17 cellular contexts compared by ENCODE assay signal in the genomic region with DNA sequence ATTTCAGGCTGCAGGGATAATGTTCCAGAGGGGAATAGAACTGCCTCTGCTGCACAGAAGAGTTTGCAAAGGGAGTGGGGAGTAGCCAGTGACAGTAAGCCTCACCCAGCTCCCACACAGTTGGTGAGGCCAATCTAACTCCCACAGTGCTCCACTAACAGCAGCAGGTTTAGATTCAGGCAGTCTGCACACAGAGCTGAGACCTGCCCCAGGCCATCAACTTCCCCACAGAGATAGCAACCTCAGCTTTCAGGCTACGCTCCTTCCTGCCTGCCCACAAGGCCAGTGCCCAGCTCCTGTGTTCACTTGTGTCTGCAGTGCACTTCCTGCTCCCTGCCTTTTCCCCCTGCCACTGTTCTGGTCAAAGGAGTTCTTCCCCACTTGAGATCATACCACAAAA.
"Had no signal": no experiment of that assay in that cellular context is flagged by ENCODE, and none has a peak within 500 bp of the region (broad histone marks: within the 10 kb centered on the region; RNA-seq: fewer than 3 reads in every experiment).

No MANE protein-coding gene starts in this region.

- H3K27me3 ChIP-seq: ovary, suprapubic skin had no signal

- H3K36me3 Mint-ChIP-seq: memory B cell, naive B cell had no signal

- DNase-seq: activated CD4-positive, alpha-beta T cell treated with anti-CD3 and anti-CD28 coated beads, Interleukin-2, amount 10 ng/mL, durations not matched to agents 7 days and 5 days; activated CD8-positive, alpha-beta T cell treated with anti-CD3 and anti-CD28 coated beads, Interleukin-2, amount 10 ng/mL, durations not matched to agents 7 days and 5 days; activated naive CD4-positive, alpha-beta T cell treated with anti-CD3 and anti-CD28 coated beads for 36 hours; activated T-cell treated with anti-CD3 and anti-CD28 coated beads, Interleukin-2, amount 50 U/mL, for 24 hours; effector CD4-positive, alpha-beta T cell; hypothalamus; left ventricle myocardium superior; mucosa of descending colon; naive B cell; ovary; psoas muscle; right cardiac atrium; stimulated activated naive CD8-positive, alpha-beta T cell treated with anti-CD3 and anti-CD28 coated beads, Interleukin-15, amount 100 ng/mL, for 72 hours had no signal

- H3K4me3 Mint-ChIP-seq: activated CD4-positive, alpha-beta T cell treated with anti-CD3 and anti-CD28 coated beads, Interleukin-2, amount 10 ng/mL, durations not matched to agents 7 days and 5 days; activated CD8-positive, alpha-beta T cell treated with anti-CD3 and anti-CD28 coated beads, Interleukin-2, amount 10 ng/mL, durations not matched to agents 7 days and 5 days; activated naive CD4-positive, alpha-beta T cell treated with anti-CD3 and anti-CD28 coated beads for 36 hours; activated T-cell treated with anti-CD3 and anti-CD28 coated beads, Interleukin-2, amount 50 U/mL, for 24 hours; memory B cell; stimulated activated naive CD8-positive, alpha-beta T cell treated with anti-CD3 and anti-CD28 coated beads, Interleukin-15, amount 100 ng/mL, for 72 hours had no signal

- H3K9me3 ChIP-seq: mucosa of descending colon, ovary, psoas muscle, suprapubic skin had no signal

- H3K36me3 ChIP-seq: ovary, suprapubic skin had no signal

- H3K4me1 Mint-ChIP-seq: activated CD4-positive, alpha-beta T cell treated with anti-CD3 and anti-CD28 coated beads, Interleukin-2, amount 10 ng/mL, durations not matched to agents 7 days and 5 days; memory B cell; naive B cell; stimulated activated naive CD8-positive, alpha-beta T cell treated with anti-CD3 and anti-CD28 coated beads, Interleukin-15, amount 100 ng/mL, for 72 hours had no signal

- H3K27ac ChIP-seq: ovary, psoas muscle, skin epidermis, suprapubic skin had no signal

- H3K4me3 ChIP-seq: mucosa of descending colon, ovary, psoas muscle, skin epidermis, suprapubic skin had no signal

- H3K4me1 ChIP-seq: psoas muscle, suprapubic skin had no signal

- H3K27ac Mint-ChIP-seq: activated CD4-positive, alpha-beta T cell treated with anti-CD3 and anti-CD28 coated beads, Interleukin-2, amount 10 ng/mL, durations not matched to agents 7 days and 5 days; activated CD8-positive, alpha-beta T cell treated with anti-CD3 and anti-CD28 coated beads, Interleukin-2, amount 10 ng/mL, durations not matched to agents 7 days and 5 days; activated naive CD4-positive, alpha-beta T cell treated with anti-CD3 and anti-CD28 coated beads for 36 hours; activated T-cell treated with anti-CD3 and anti-CD28 coated beads, Interleukin-2, amount 50 U/mL, for 24 hours; memory B cell; stimulated activated naive CD8-positive, alpha-beta T cell treated with anti-CD3 and anti-CD28 coated beads, Interleukin-15, amount 100 ng/mL, for 72 hours had no signal

- H3K9me3 Mint-ChIP-seq: activated CD4-positive, alpha-beta T cell treated with anti-CD3 and anti-CD28 coated beads, Interleukin-2, amount 10 ng/mL, durations not matched to agents 7 days and 5 days; activated naive CD4-positive, alpha-beta T cell treated with anti-CD3 and anti-CD28 coated beads for 36 hours; activated T-cell treated with anti-CD3 and anti-CD28 coated beads, Interleukin-2, amount 50 U/mL, for 24 hours; stimulated activated naive CD8-positive, alpha-beta T cell treated with anti-CD3 and anti-CD28 coated beads, Interleukin-15, amount 100 ng/mL, for 72 hours had no signal

- FAIRE-seq: frontal cortex had no signal
